9 cellular contexts compared by ENCODE assay signal in the genomic region with DNA sequence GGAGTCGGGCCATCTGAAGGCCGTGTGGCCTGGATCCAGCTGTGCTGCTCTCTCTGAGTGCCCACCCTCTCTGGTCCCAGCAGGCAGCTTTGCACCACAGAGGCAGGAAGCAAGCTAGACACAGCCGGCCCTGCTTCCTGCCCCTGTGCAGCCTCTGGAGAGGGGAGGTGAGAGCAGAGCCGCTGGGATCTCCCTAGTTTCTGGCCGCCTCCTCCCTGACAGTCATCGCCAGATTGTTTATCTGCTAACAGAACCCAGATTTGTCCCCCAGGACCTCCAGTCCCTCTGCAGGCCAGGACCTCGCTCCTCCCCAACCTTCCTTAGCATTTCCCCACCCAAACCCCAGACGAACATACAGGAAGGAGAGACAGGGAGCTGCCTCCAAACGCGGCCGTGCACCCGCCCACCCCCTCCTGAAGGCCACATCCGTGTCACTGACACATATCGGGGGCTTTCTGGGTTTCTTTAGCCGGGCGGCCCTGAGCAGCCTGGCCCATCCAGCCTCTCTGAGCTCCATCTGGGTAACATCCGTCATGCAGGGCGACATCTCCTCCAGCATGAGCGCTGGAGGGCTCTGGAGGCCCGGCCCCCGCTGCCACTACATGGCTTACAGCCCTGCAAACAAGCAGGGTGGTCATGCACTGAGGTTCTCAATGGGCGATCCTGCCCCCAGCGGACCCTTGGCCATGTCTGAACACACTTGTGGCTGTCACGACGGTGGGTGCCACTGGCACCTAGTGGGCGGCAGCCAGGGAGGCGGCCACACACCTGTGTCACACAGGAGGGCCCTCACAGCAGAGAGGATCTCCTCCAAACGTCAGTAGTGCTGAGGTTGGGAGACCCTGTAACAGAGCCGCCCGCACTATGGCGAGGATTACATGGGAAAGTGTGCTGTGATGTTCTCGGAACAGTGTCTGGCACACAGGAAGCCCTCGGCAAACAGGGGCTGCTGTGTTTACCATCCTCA. TPM values are rescaled to one million over a fixed set of nuclear protein-coding genes. Genes with fewer than 3 reads are reported as not detected.
DNase-seq lines count a peak whose midpoint lies in the region; ATAC-seq and TF ChIP-seq lines count a peak whose summit lies in the region.
"Had no signal": no experiment of that assay in that cellular context is flagged by ENCODE, and none has a peak within 500 bp of the region (broad histone marks: within the 10 kb centered on the region; RNA-seq: fewer than 3 reads in every experiment).

No MANE protein-coding gene starts in this region.

- no peaks in the 10 kb centered on the region for H3K36me3 Mint-ChIP-seq in activated naive CD4-positive, alpha-beta T cell treated with anti-CD3 and anti-CD28 coated beads, Interleukin-2, amount 10 ng/mL, durations not matched to agents 7 days and 5 days

- peak overlapping the region; percentile 99 for H3K27ac Mint-ChIP-seq in activated naive CD4-positive, alpha-beta T cell treated with anti-CD3 and anti-CD28 coated beads, Interleukin-2, amount 10 ng/mL, durations not matched to agents 7 days and 5 days

- ATAC-seq in SK-N-SH treated with all-trans-retinoic acid at 6 μM for 48 hours (peak; percentile 47), GM18907 (IDR thresholded peaks at IDR 0.05; ENCODE audit: unreplicated experiment) (no peak), GM19324 (IDR thresholded peaks at IDR 0.05; ENCODE audit: low FRiP score, unreplicated experiment) (no peak)

- H3K36me3 ChIP-seq in esophagus muscularis mucosa, result no peaks in the 10 kb centered on the region

- no peak for TF ChIP-seq POLR2A in esophagus muscularis mucosa (IDR thresholded peaks at IDR 0.05; ENCODE audit: low read depth)

- peak overlapping the region; percentile 71 for H3K27ac ChIP-seq in layer of hippocampus (ENCODE audit: low read depth, low read length)
- peak overlapping the region in 2 of 4 donors; percentile 28 to 50 for H3K27ac ChIP-seq in esophagus muscularis mucosa (replicated peaks in 1 of 4)

- H3K4me3 ChIP-seq in esophagus muscularis mucosa, result no peak overlapping the region

- H3K4me1 Mint-ChIP-seq in activated naive CD4-positive, alpha-beta T cell treated with anti-CD3 and anti-CD28 coated beads, Interleukin-2, amount 10 ng/mL, durations not matched to agents 7 days and 5 days, result peaks cover 39% of the 10 kb centered on the region

- H3K4me3 Mint-ChIP-seq in activated naive CD4-positive, alpha-beta T cell treated with anti-CD3 and anti-CD28 coated beads, Interleukin-2, amount 10 ng/mL, durations not matched to agents 7 days and 5 days, result peak overlapping the region; percentile 70

- H3K9me3 ChIP-seq in esophagus muscularis mucosa, result no peaks in the 10 kb centered on the region

- intact Hi-C loops in esophagus muscularis mucosa (cut with DNase I), result no loop called here

- no peak for TF ChIP-seq CTCF in esophagus muscularis mucosa (IDR thresholded peaks at IDR 0.05)

- peak; percentile 81 for DNase-seq in activated naive CD4-positive, alpha-beta T cell treated with anti-CD3 and anti-CD28 coated beads, Interleukin-2, amount 10 ng/mL, durations not matched to agents 7 days and 5 days
- peak; percentile 44 to 48 for DNase-seq in stimulated activated CD8-positive, alpha-beta memory T cell treated with anti-CD3 and anti-CD28 coated beads, Interleukin-7, amount 100 ng/mL, for 48 hours (ENCODE audit: extremely low read depth in 1 of 2, low read depth in 1 of 2)
- DNase-seq in SHP77 treated with DMSO at 0.1 percent for 48 hours (lab: John Stamatoyannopoulos, UW), result no peak
- DNase-seq in esophagus muscularis mucosa (ENCODE audit: extremely low spot score), result no peak

- no peak for TF ChIP-seq EP300 in esophagus muscularis mucosa (IDR thresholded peaks at IDR 0.05)

- CTCF ChIA-PET in activated naive CD4-positive, alpha-beta T cell treated with anti-CD3 and anti-CD28 coated beads, Interleukin-2, amount 10 ng/mL, durations not matched to agents 7 days and 5 days (lab: Charles Lee), result interaction anchor here (1.0 to 1.6 kb wide), 7 partner anchors 10 to 99 kb away, joined by 3 to 9 read pairs (median 3); no protein-coding TSS in a partner anchor

- no peaks in the 10 kb centered on the region for H3K9me3 Mint-ChIP-seq in activated naive CD4-positive, alpha-beta T cell treated with anti-CD3 and anti-CD28 coated beads, Interleukin-2, amount 10 ng/mL, durations not matched to agents 7 days and 5 days

- no peaks in the 10 kb centered on the region for H3K27me3 Mint-ChIP-seq in activated naive CD4-positive, alpha-beta T cell treated with anti-CD3 and anti-CD28 coated beads, Interleukin-2, amount 10 ng/mL, durations not matched to agents 7 days and 5 days

- WGBS in esophagus muscularis mucosa, result 56% methylated on average over 20 of the region's 33 CpGs

- peaks cover 2% of the 10 kb centered on the region for H3K27me3 ChIP-seq in layer of hippocampus (ENCODE audit: control insufficient read depth, insufficient read depth, low read length)
- no peaks in the 10 kb centered on the region for H3K27me3 ChIP-seq in esophagus muscularis mucosa

- H3K4me1 ChIP-seq in esophagus muscularis mucosa, result peaks cover 23 to 40% (median 35%) of the 10 kb centered on the region in 4 donors

TF ChIP-seq in SK-N-SH treated with all-trans-retinoic acid at 6 μM for 48 hours, 23 proteins besides CTCF, POLR2A, EP300 and RAD21:
- TF ChIP-seq TCF4 (CRISPR knock-in tag; IDR thresholded peaks at IDR 0.05; ENCODE audit: borderline replicate concordance) (peak; percentile 31; the same call in 1 of the 2 replicates), ZNF70 (CRISPR knock-in tag; IDR thresholded peaks at IDR 0.05) (peak; percentile 38; the same call in 1 of the 2 replicates)
- TF ChIP-seq, protein P1, sequence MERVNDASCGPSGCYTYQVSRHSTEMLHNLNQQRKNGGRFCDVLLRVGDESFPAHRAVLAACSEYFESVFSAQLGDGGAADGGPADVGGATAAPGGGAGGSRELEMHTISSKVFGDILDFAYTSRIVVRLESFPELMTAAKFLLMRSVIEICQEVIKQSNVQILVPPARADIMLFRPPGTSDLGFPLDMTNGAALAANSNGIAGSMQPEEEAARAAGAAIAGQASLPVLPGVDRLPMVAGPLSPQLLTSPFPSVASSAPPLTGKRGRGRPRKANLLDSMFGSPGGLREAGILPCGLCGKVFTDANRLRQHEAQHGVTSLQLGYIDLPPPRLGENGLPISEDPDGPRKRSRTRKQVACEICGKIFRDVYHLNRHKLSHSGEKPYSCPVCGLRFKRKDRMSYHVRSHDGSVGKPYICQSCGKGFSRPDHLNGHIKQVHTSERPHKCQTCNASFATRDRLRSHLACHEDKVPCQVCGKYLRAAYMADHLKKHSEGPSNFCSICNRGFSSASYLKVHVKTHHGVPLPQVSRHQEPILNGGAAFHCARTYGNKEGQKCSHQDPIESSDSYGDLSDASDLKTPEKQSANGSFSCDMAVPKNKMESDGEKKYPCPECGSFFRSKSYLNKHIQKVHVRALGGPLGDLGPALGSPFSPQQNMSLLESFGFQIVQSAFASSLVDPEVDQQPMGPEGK (CRISPR knock-in tag; IDR thresholded peaks at IDR 0.05; ENCODE audit: borderline replicate concordance), result no peak

RNA-seq across cellular contexts. Expression of a gene that starts 47.6 kb away (rescaled TPM):
- under 1 TPM in 1 of 4 donors, not detected in 3; 0.06 TPM for total RNA-seq in esophagus muscularis mucosa
- total RNA-seq: NCI-H460 had no signal

RNA-seq across cellular contexts. Expression of a gene that starts 54.4 kb away (rescaled TPM):
- total RNA-seq in esophagus muscularis mucosa, result 1 to 10 TPM in 1 of 4 donors, under 1 TPM in 3; 0.39 to 2.9 (median 0.51) TPM

Comparison
In these comparisons a context has a peak if more than half of its experiments do, and no peak if none do; other contexts are left out.
1. DNase-seq: peak in activated naive CD4-positive, alpha-beta T cell treated with anti-CD3 and anti-CD28 coated beads, Interleukin-2, amount 10 ng/mL, durations not matched to agents 7 days and 5 days (single experiment) and stimulated activated CD8-positive, alpha-beta memory T cell treated with anti-CD3 and anti-CD28 coated beads, Interleukin-7, amount 100 ng/mL, for 48 hours (2 of 2); none in SHP77 treated with DMSO at 0.1 percent for 48 hours (single experiment) and esophagus muscularis mucosa (single experiment).